In the genomic region with DNA sequence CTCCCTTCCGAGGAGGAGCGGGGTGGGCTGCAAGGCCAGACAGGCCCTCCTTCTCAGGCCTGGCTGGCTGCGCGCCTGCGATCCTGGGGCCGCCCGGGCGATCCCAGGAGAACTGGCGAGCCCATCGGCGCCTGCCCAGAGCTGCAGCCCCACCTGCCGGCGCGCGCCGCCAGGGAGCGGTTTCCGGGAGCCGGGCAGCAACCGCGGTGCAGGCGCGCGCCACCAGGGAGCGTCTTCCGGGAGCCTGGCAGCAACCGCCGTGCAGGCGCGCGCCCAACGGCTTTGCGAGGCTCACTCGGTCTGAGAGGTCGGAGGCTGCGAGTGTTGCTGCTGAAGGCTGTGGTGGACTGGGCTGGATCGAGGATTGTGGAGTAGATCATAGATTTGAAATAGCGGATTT, we compare ENCODE assay signal across 8 cellular contexts.
DNase-seq lines count a peak whose midpoint lies in the region; ATAC-seq and TF ChIP-seq lines count a peak whose summit lies in the region.

No MANE protein-coding gene starts in this region.

- no peak overlapping the region for H3K9ac ChIP-seq in parathyroid adenoma

- no peaks in the 10 kb centered on the region for H3K36me3 ChIP-seq in parathyroid adenoma (ENCODE audit: control insufficient read depth, insufficient read depth, low read length)

- peak overlapping the region; percentile 49 for H3K4me2 ChIP-seq in parathyroid adenoma (ENCODE audit: low read length)

- H3K9me3 ChIP-seq in T-helper 17 cell (ENCODE audit: control insufficient read depth, low read length, poor library complexity, severe bottlenecking) (no peaks in the 10 kb centered on the region), parathyroid adenoma (ENCODE audit: control insufficient read depth, low read length) (no peaks in the 10 kb centered on the region)

- H3K36me3 Mint-ChIP-seq in T-helper 17 cell (ENCODE audit: low read depth): no peaks in the 10 kb centered on the region

- no peaks in the 10 kb centered on the region for H3K27me3 Mint-ChIP-seq in T-helper 17 cell

- H3K4me1 ChIP-seq in parathyroid adenoma: no peaks in the 10 kb centered on the region

- H2AFZ ChIP-seq in parathyroid adenoma: no peak overlapping the region

- no peak for TF ChIP-seq CTCF in parathyroid adenoma (IDR thresholded peaks at IDR 0.05)

- no peaks in the 10 kb centered on the region for H3K4me1 Mint-ChIP-seq in T-helper 17 cell

- H3K27me3 ChIP-seq in parathyroid adenoma (ENCODE audit: control insufficient read depth, insufficient read depth, low read length): no peaks in the 10 kb centered on the region

- DNase-seq in Daoy (ENCODE audit: low read depth) (peak; percentile 73), T-helper 17 cell (peak in 1 of 3 donors; percentile 44), globus pallidus (ENCODE audit: low spot score) (peak; percentile 16), NCI-H226 (no peak), MV-4-11 (lab: John Stamatoyannopoulos, UW) (no peak), NCI-H510A (lab: John Stamatoyannopoulos, UW) (no peak)

- peak; percentile 94 for ATAC-seq in HG02798 (IDR thresholded peaks at IDR 0.05; ENCODE audit: poor library complexity, unreplicated experiment)
- no peak for ATAC-seq in T-helper 17 cell

- no peak overlapping the region for H3K27ac ChIP-seq in parathyroid adenoma

- H3K4me3 Mint-ChIP-seq in T-helper 17 cell: peak overlapping the region; percentile 41

- no peak overlapping the region for H3K4me3 ChIP-seq in parathyroid adenoma (ENCODE audit: low read depth, low read length)

- H3K79me2 ChIP-seq in parathyroid adenoma: no peaks in the 10 kb centered on the region

- no peak overlapping the region for H3K27ac Mint-ChIP-seq in T-helper 17 cell

Comparison
In these comparisons a context has a peak if more than half of its experiments do, and no peak if none do; other contexts are left out.
1. DNase-seq: peak in Daoy (single experiment) and globus pallidus (single experiment); none in NCI-H226 (single experiment), MV-4-11 (single experiment) and NCI-H510A (single experiment).